Comparison of ENCODE assay signal across 8 cellular contexts in genomic region chr11:130118636-130119387, GRCh38. TPM values are rescaled to one million over a fixed set of nuclear protein-coding genes. Genes with fewer than 3 reads are reported as not detected.
DNase-seq lines count a peak whose midpoint lies in the region; ATAC-seq and TF ChIP-seq lines count a peak whose summit lies in the region.

No MANE protein-coding gene starts in this region.

- H3K4me3 ChIP-seq in DOHH2 (ENCODE audit: low read length), result peak overlapping the region; percentile 32

- H3K27ac ChIP-seq in DOHH2 (ENCODE audit: low read depth, low read length), result peak overlapping the region; percentile 84

- H3K27me3 ChIP-seq in DOHH2 (ENCODE audit: control insufficient read depth, low read length), result no peaks in the 10 kb centered on the region

- no peaks in the 10 kb centered on the region for H3K9me2 ChIP-seq in DOHH2 (replicated peaks; ENCODE audit: control insufficient read depth, low read length)

- H3K79me2 ChIP-seq in DOHH2 (ENCODE audit: control insufficient read depth, low read length), result peaks cover 80% of the 10 kb centered on the region

- peaks cover 88% of the 10 kb centered on the region for H3K4me1 ChIP-seq in DOHH2 (ENCODE audit: control insufficient read depth, low read length)

- H3K4me2 ChIP-seq in DOHH2 (ENCODE audit: low read length), result peak overlapping the region; percentile 65

- peaks cover 12 to 14% of the 10 kb centered on the region in 2 donors for H3K36me3 Mint-ChIP-seq in activated naive CD4-positive, alpha-beta T cell treated with anti-CD3 and anti-CD28 coated beads, Interleukin-2, amount 50 U/mL, for 72 hours

- H3K27ac Mint-ChIP-seq in activated naive CD4-positive, alpha-beta T cell treated with anti-CD3 and anti-CD28 coated beads, Interleukin-2, amount 50 U/mL, for 72 hours, result no peak overlapping the region

- TF ChIP-seq CTCF in DOHH2 (IDR thresholded peaks at IDR 0.05; ENCODE audit: low read depth, low read length, poor library complexity, severe bottlenecking), result no peak

- ATAC-seq in GM19463 (IDR thresholded peaks at IDR 0.05; ENCODE audit: unreplicated experiment) (peak; percentile 71), HG03442 (IDR thresholded peaks at IDR 0.05; ENCODE audit: unreplicated experiment) (peak; percentile 61), GM19328 (IDR thresholded peaks at IDR 0.05; ENCODE audit: unreplicated experiment) (no peak)
- ATAC-seq in activated naive CD4-positive, alpha-beta T cell treated with anti-CD3 and anti-CD28 coated beads, Interleukin-2, amount 50 U/mL, for 72 hours, result peak; percentile 17 to 68

- peaks cover 73% of the 10 kb centered on the region for H3K36me3 ChIP-seq in DOHH2 (ENCODE audit: control insufficient read depth, low read length)

- peaks cover 4% of the 10 kb centered on the region; the same call in 1 of the 2 replicates for H4K20me1 ChIP-seq in DOHH2 (ENCODE audit: control insufficient read depth, insufficient read depth, low read depth, low read length)

- H3K9me3 Mint-ChIP-seq in activated naive CD4-positive, alpha-beta T cell treated with anti-CD3 and anti-CD28 coated beads, Interleukin-2, amount 50 U/mL, for 72 hours, result no peaks in the 10 kb centered on the region

- H3K9me3 ChIP-seq in DOHH2 (ENCODE audit: control insufficient read depth, insufficient read depth, low read length), result no peaks in the 10 kb centered on the region

- peak in 1 of 2 donors; percentile 58 for DNase-seq in activated naive CD4-positive, alpha-beta T cell treated with anti-CD3 and anti-CD28 coated beads, Interleukin-2, amount 50 U/mL, for 72 hours (ENCODE audit: low spot score in 2 of 2)
- DNase-seq in HCEC 1CT (no peak), NCI-H1694 (lab: John Stamatoyannopoulos, UW) (no peak), NCI-H1092 treated with DMSO at 0.1 percent for 48 hours (lab: John Stamatoyannopoulos, UW) (no peak)

- peaks cover 28% of the 10 kb centered on the region for H3F3A ChIP-seq in DOHH2 (ENCODE audit: control insufficient read depth, insufficient read depth)

RNA-seq across cellular contexts. Expression of gene ST14, which starts 40.8 kb away (rescaled TPM):
- under 1 TPM in 1 of 2 donors, not detected in 1; 0.10 TPM for total RNA-seq in activated naive CD4-positive, alpha-beta T cell treated with anti-CD3 and anti-CD28 coated beads, Interleukin-2, amount 50 U/mL, for 72 hours

RNA-seq across cellular contexts. Expression of gene APLP2, which starts 49.1 kb away (rescaled TPM):
- 10 to 100 TPM; 30.3 to 32.2 TPM for total RNA-seq in activated naive CD4-positive, alpha-beta T cell treated with anti-CD3 and anti-CD28 coated beads, Interleukin-2, amount 50 U/mL, for 72 hours
